4 cellular contexts compared by ENCODE assay signal in the genomic region with DNA sequence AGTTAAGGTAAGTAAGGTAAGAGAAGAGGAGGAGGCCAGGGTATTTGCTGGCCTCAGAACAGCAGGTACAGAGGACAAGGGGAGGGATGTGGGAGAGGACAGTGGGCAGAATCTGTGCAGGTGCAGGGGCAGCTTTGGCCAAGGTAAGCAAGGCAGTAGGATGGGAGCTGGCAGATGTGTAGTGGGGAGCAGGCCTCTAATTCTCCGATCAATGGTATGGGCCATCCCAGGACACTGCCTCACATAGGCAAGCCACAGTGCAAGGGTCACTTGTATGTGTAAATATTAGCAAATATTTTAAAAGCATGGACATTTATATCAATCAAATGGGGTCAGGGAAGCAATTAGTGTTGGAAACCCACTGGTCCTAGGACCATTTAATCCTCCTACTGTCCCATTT.
"Had no signal": no experiment of that assay in that cellular context is flagged by ENCODE, and none has a peak within 500 bp of the region (broad histone marks: within the 10 kb centered on the region; RNA-seq: fewer than 3 reads in every experiment).

No MANE protein-coding gene starts in this region.

- DNase-seq: H9, HCEC 1CT, KBM-7 had no signal

- ATAC-seq: GM23338 had no signal

- H3K4me3 ChIP-seq: GM23338 had no signal
